In the genomic region with DNA sequence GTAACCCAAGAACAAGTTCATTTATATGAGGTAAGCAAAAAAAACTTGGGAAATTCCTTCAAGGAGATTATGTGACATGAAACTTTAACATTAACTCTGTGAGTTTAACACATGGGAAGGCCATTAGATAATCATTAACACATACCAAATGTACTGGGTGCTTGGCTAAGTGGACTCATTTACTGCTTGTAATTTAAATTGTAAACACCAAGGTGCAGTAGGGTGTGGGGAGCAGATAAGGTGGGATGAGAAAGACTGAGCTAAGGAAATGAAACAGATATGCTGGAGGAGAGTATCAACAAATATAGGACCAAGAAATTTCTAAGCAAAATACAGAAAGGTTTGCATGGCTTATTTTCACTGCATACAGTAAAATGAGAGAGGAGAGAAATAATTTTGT, we compare ENCODE assay signal across 19 cellular contexts.
DNase-seq lines count a peak whose midpoint lies in the region; ATAC-seq, FAIRE-seq and TF ChIP-seq lines count a peak whose summit lies in the region.
"Had no signal": no experiment of that assay in that cellular context is flagged by ENCODE, and none has a peak within 500 bp of the region (broad histone marks: within the 10 kb centered on the region; RNA-seq: fewer than 3 reads in every experiment).

No MANE protein-coding gene starts in this region.

- TF ChIP-seq POLR2A in H1 (IDR thresholded peaks at IDR 0.05; ENCODE audit: control extremely low read depth in 1 of 2, low read depth in 2 of 2, low read length in 2 of 2) (no peak), GM12892 (IDR thresholded peaks at IDR 0.05; ENCODE audit: low read depth, low read length) (no peak)

- peaks cover 13% of the 10 kb centered on the region for H3K9me3 Mint-ChIP-seq in stimulated activated effector memory CD8-positive, alpha-beta T cell treated with anti-CD3 and anti-CD28 coated beads, Interleukin-12 subunit alpha, Interleukin-12 subunit beta, amount 100 ng/mL, for 72 hours
- H3K9me3 Mint-ChIP-seq in activated CD8-positive, alpha-beta T cell treated with anti-CD3 and anti-CD28 coated beads for 36 hours: peaks cover 15% of the 10 kb centered on the region

- H3K27me3 Mint-ChIP-seq in activated CD8-positive, alpha-beta T cell treated with anti-CD3 and anti-CD28 coated beads for 36 hours: no peaks in the 10 kb centered on the region
- H3K27me3 Mint-ChIP-seq: CD4-positive, alpha-beta T cell had no signal

- no peaks in the 10 kb centered on the region for H3K79me1 ChIP-seq in H1 (ENCODE audit: low read depth, low read length)

- POLR2A ChIA-PET in H1 (lab: Charles Lee; ENCODE audit: partially characterized antibody): no interaction called here
- POLR2A ChIA-PET in activated CD8-positive, alpha-beta T cell treated with anti-CD3 and anti-CD28 coated beads for 36 hours (lab: Charles Lee): no interaction called here

- TF ChIP-seq CTCF in H1 (IDR thresholded peaks at IDR 0.05; ENCODE audit: control extremely low read depth in 1 of 3, insufficient read depth in 1 of 3, low read depth in 1 of 3, low read length in 3 of 3): no peak
- TF ChIP-seq CTCF in mucosa of descending colon (IDR thresholded peaks at IDR 0.05): no peak
- TF ChIP-seq CTCF in activated CD8-positive, alpha-beta T cell treated with anti-CD3 and anti-CD28 coated beads for 36 hours (IDR thresholded peaks at IDR 0.05): no peak

- no peaks in the 10 kb centered on the region; the same call in 1 of the 2 replicates for H3K23me2 ChIP-seq in H1 (ENCODE audit: low read depth, low read length)

- no peak overlapping the region for H2BK15ac ChIP-seq in H1 (ENCODE audit: low read length)

- no peaks in the 10 kb centered on the region for H3K4me1 ChIP-seq in H1 (replicated peaks in 1 of 4; ENCODE audit: control insufficient read depth in 3 of 4, insufficient read depth in 4 of 4, low read length in 3 of 4)
- H3K4me1 ChIP-seq in mucosa of descending colon (ENCODE audit: low read depth): peaks cover 5% of the 10 kb centered on the region
- H3K4me1 ChIP-seq: A549, Caco-2 had no signal

- in situ Hi-C loops in Caki2 (cut with HindIII; ENCODE audit: low pct_unique_long_range_greater_than_20kb, low sequenced_read_pairs): no loop called here

- no peak overlapping the region for H3K9ac ChIP-seq in H1 (replicated peaks in 1 of 4; ENCODE audit: extremely low read depth in 1 of 4, low read depth in 3 of 4, low read length in 3 of 4)

- no peak overlapping the region for H2AFZ ChIP-seq in H1 (ENCODE audit: low read length)

- no peaks in the 10 kb centered on the region for H3K27me3 ChIP-seq in H1 (replicated peaks in 1 of 4; ENCODE audit: control insufficient read depth in 3 of 4, extremely low read depth in 1 of 4, insufficient read depth in 3 of 4, low read length in 3 of 4)

- no peak overlapping the region for H2BK12ac ChIP-seq in H1 (ENCODE audit: low read depth, low read length)

- H3K14ac ChIP-seq in H1 (ENCODE audit: insufficient read length): no peak overlapping the region

- no peak for TF ChIP-seq RAD21 in H1 (IDR thresholded peaks at IDR 0.05 in 1 of 2, conservative IDR thresholded peaks at IDR 0.05 in 1 of 2; ENCODE audit: low read depth in 2 of 2, low read length in 2 of 2)

- ATAC-seq in mucosa of descending colon (peak; percentile 100), GM21526 (IDR thresholded peaks at IDR 0.05; ENCODE audit: low FRiP score, unreplicated experiment) (no peak)
- no peak for ATAC-seq in stimulated activated effector memory CD8-positive, alpha-beta T cell treated with anti-CD3 and anti-CD28 coated beads, Interleukin-12 subunit alpha, Interleukin-12 subunit beta, amount 100 ng/mL, for 72 hours
- no peak for ATAC-seq in activated CD8-positive, alpha-beta T cell treated with anti-CD3 and anti-CD28 coated beads for 36 hours
- ATAC-seq: A549 had no signal

- H3K4me1 Mint-ChIP-seq in stimulated activated effector memory CD8-positive, alpha-beta T cell treated with anti-CD3 and anti-CD28 coated beads, Interleukin-12 subunit alpha, Interleukin-12 subunit beta, amount 100 ng/mL, for 72 hours: no peaks in the 10 kb centered on the region
- no peaks in the 10 kb centered on the region for H3K4me1 Mint-ChIP-seq in activated CD8-positive, alpha-beta T cell treated with anti-CD3 and anti-CD28 coated beads for 36 hours (ENCODE audit: low read depth)

- no peak overlapping the region for H4K91ac ChIP-seq in H1 (replicated peaks; ENCODE audit: insufficient read length, low read length)

- DNase-seq in Caki2 (ENCODE audit: low read depth) (peak; percentile 28), H1 (ENCODE audit: low read depth in 1 of 2, low spot score in 2 of 2) (no peak), kidney tubule cell (ENCODE audit: low spot score) (peak; percentile 15), mucosa of descending colon (peak in 1 of 3 donors; percentile 64), GM12892 (ENCODE audit: insufficient read length) (no peak)
- DNase-seq in stimulated activated effector memory CD8-positive, alpha-beta T cell treated with anti-CD3 and anti-CD28 coated beads, Interleukin-12 subunit alpha, Interleukin-12 subunit beta, amount 100 ng/mL, for 72 hours (ENCODE audit: low spot score in 2 of 2): no peak
- DNase-seq in activated CD8-positive, alpha-beta T cell treated with anti-CD3 and anti-CD28 coated beads for 36 hours: no peak
- DNase-seq: AML-193; Caco-2; CD4-positive, alpha-beta T cell; DMS153; DMS79; GDM1; GOT3; H9 had no signal

- H3K4me2 ChIP-seq in H1 (ENCODE audit: insufficient read depth in 1 of 2, low read depth in 2 of 2, low read length in 2 of 2): no peak overlapping the region
- H3K4me2 ChIP-seq: A549 had no signal

- H3K36me3 Mint-ChIP-seq in stimulated activated effector memory CD8-positive, alpha-beta T cell treated with anti-CD3 and anti-CD28 coated beads, Interleukin-12 subunit alpha, Interleukin-12 subunit beta, amount 100 ng/mL, for 72 hours: no peaks in the 10 kb centered on the region
- no peaks in the 10 kb centered on the region for H3K36me3 Mint-ChIP-seq in activated CD8-positive, alpha-beta T cell treated with anti-CD3 and anti-CD28 coated beads for 36 hours (ENCODE audit: low read depth)

- TF ChIP-seq EP300 in H1 (IDR thresholded peaks at IDR 0.05; ENCODE audit: borderline replicate concordance in 1 of 2, low read depth in 2 of 2, low read length in 2 of 2): no peak

- no peak overlapping the region for H2BK20ac ChIP-seq in H1 (ENCODE audit: low read length)

- no peak overlapping the region for H4K5ac ChIP-seq in H1 (ENCODE audit: insufficient read length, low read depth, low read length)

- no peak overlapping the region for H3K23ac ChIP-seq in H1 (ENCODE audit: insufficient read length)

- H3K27ac ChIP-seq in H1 (ENCODE audit: low read depth, low read length): no peak overlapping the region
- H3K27ac ChIP-seq: 22Rv1, A549, C4-2B had no signal

- H3K18ac ChIP-seq in H1 (ENCODE audit: extremely low read depth, low read length): no peak overlapping the region

- no peaks in the 10 kb centered on the region for H4K20me1 ChIP-seq in H1 (replicated peaks in 1 of 2; ENCODE audit: control insufficient read depth in 1 of 2, insufficient read depth in 2 of 2, low read length in 2 of 2)

- no peak overlapping the region for H2BK5ac ChIP-seq in H1 (ENCODE audit: low read depth, low read length)

- H3K27ac Mint-ChIP-seq in stimulated activated effector memory CD8-positive, alpha-beta T cell treated with anti-CD3 and anti-CD28 coated beads, Interleukin-12 subunit alpha, Interleukin-12 subunit beta, amount 100 ng/mL, for 72 hours: no peak overlapping the region
- no peak overlapping the region for H3K27ac Mint-ChIP-seq in activated CD8-positive, alpha-beta T cell treated with anti-CD3 and anti-CD28 coated beads for 36 hours
- H3K27ac Mint-ChIP-seq: CD4-positive, alpha-beta T cell; H9 had no signal

- no peak overlapping the region for H3K56ac ChIP-seq in H1 (replicated peaks; ENCODE audit: insufficient read length, low read depth, low read length)

- H3K4me3 ChIP-seq in H1 (ENCODE audit: extremely low read depth in 1 of 4, insufficient read depth in 2 of 4, low read depth in 3 of 4, low read length in 4 of 4) (no peak overlapping the region), mucosa of descending colon (no peak overlapping the region)
- H3K4me3 ChIP-seq: A549 had no signal

- no peak overlapping the region for H4K8ac ChIP-seq in H1 (ENCODE audit: extremely low read depth, insufficient read depth, low read length)

- FAIRE-seq in H1 (lab: Jason Lieb, UNC) (peak; percentile 42), GM12892 (lab: Jason Lieb, UNC) (no peak)
- FAIRE-seq: A549 had no signal

- intact Hi-C loops in mucosa of descending colon (cut with DNase I, micrococcal nuclease): no loop called here
- intact Hi-C loops in activated CD8-positive, alpha-beta T cell treated with anti-CD3 and anti-CD28 coated beads for 36 hours (cut with micrococcal nuclease): no loop called here

- H2BK120ac ChIP-seq in H1 (replicated peaks; ENCODE audit: low read depth, low read length): no peak overlapping the region

- H3K79me2 ChIP-seq in H1 (ENCODE audit: control insufficient read depth in 1 of 2, insufficient read depth in 2 of 2, low read length in 2 of 2): no peaks in the 10 kb centered on the region

- H3K36me3 ChIP-seq in H1 (ENCODE audit: control insufficient read depth in 2 of 4, insufficient read depth in 4 of 4, low read length in 3 of 4) (no peaks in the 10 kb centered on the region), mucosa of descending colon (ENCODE audit: low read depth) (no peaks in the 10 kb centered on the region)

- CTCF ChIA-PET in H1 (lab: Charles Lee; ENCODE audit: partially characterized antibody): no interaction called here
- CTCF ChIA-PET in activated CD8-positive, alpha-beta T cell treated with anti-CD3 and anti-CD28 coated beads for 36 hours (lab: Charles Lee): no interaction called here

- H3K9me3 ChIP-seq in H1 (ENCODE audit: insufficient read depth in 2 of 2, low read depth in 1 of 2, low read length in 1 of 2) (no peaks in the 10 kb centered on the region; a peak in 1 of 4 replicates), mucosa of descending colon (no peaks in the 10 kb centered on the region)
- H3K9me3 ChIP-seq: Caco-2 had no signal

- H2AK5ac ChIP-seq in H1 (ENCODE audit: low read depth, low read length): no peak overlapping the region

- H3K4me3 Mint-ChIP-seq in stimulated activated effector memory CD8-positive, alpha-beta T cell treated with anti-CD3 and anti-CD28 coated beads, Interleukin-12 subunit alpha, Interleukin-12 subunit beta, amount 100 ng/mL, for 72 hours: no peak overlapping the region
- no peak overlapping the region for H3K4me3 Mint-ChIP-seq in activated CD8-positive, alpha-beta T cell treated with anti-CD3 and anti-CD28 coated beads for 36 hours
- H3K4me3 Mint-ChIP-seq: CD4-positive, alpha-beta T cell; H9 had no signal

- no peak overlapping the region for H3K4ac ChIP-seq in H1 (replicated peaks; ENCODE audit: insufficient read length, low read depth, low read length)

TF ChIP-seq in H1, 55 proteins besides CTCF, POLR2A, EP300 and RAD21:
- TF ChIP-seq, protein P1, sequence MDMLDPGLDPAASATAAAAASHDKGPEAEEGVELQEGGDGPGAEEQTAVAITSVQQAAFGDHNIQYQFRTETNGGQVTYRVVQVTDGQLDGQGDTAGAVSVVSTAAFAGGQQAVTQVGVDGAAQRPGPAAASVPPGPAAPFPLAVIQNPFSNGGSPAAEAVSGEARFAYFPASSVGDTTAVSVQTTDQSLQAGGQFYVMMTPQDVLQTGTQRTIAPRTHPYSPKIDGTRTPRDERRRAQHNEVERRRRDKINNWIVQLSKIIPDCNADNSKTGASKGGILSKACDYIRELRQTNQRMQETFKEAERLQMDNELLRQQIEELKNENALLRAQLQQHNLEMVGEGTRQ (IDR thresholded peaks at IDR 0.05; ENCODE audit: low read length): no peak

Comparison
In these comparisons a context has a peak if more than half of its experiments do, and no peak if none do; other contexts are left out.
1. DNase-seq: peak in Caki2 (single experiment) and kidney tubule cell (single experiment); none in H1 (0 of 2), GM12892 (single experiment), stimulated activated effector memory CD8-positive, alpha-beta T cell treated with anti-CD3 and anti-CD28 coated beads, Interleukin-12 subunit alpha, Interleukin-12 subunit beta, amount 100 ng/mL, for 72 hours (0 of 2) and activated CD8-positive, alpha-beta T cell treated with anti-CD3 and anti-CD28 coated beads for 36 hours (single experiment).